18 cellular contexts compared by ENCODE assay signal in genomic region chr2:222701709-222702108, GRCh38. TPM values are rescaled to one million over a fixed set of nuclear protein-coding genes. Genes with fewer than 3 reads are reported as not detected.
A peak's percentile ranks its signal among the peaks of the same experiment; 100 is the strongest.
DNase-seq lines count a peak whose midpoint lies in the region; ATAC-seq, FAIRE-seq and TF ChIP-seq lines count a peak whose summit lies in the region.
"Had no signal": no experiment of that assay in that cellular context is flagged by ENCODE, and none has a peak within 500 bp of the region (broad histone marks: within the 10 kb centered on the region; RNA-seq: fewer than 3 reads in every experiment).

No MANE protein-coding gene starts in this region.

- DNase-seq in activated CD4-positive, alpha-beta T cell treated with anti-CD3 and anti-CD28 coated beads, Interleukin-2, amount 10 ng/mL, durations not matched to agents 24 days and 14 days: peak; percentile 67
- no peak for DNase-seq in activated CD4-positive, alpha-beta T cell treated with anti-CD3 and anti-CD28 coated beads, Interleukin-2, amount 50 U/mL, for 48 hours
- DNase-seq in GM12892 (ENCODE audit: insufficient read length) (no peak), NCI-H526 treated with DMSO at 0.1 percent for 48 hours (lab: John Stamatoyannopoulos, UW) (peak; percentile 81), left colon (no peak), colonic mucosa (no peak)
- peak in 1 of 9 donors; percentile 19 for DNase-seq in naive thymus-derived CD4-positive, alpha-beta T cell
- DNase-seq: aorta, COR-L47, NCI-H2029 treated with DMSO at 0.1 percent for 48 hours, SIG-M5, T1000 had no signal

- no peak overlapping the region for H3K27ac Mint-ChIP-seq in activated CD4-positive, alpha-beta T cell treated with anti-CD3 and anti-CD28 coated beads, Interleukin-2, amount 10 ng/mL, durations not matched to agents 24 days and 14 days
- peak overlapping the region in 1 of 9 donors; percentile 18 for H3K27ac Mint-ChIP-seq in naive thymus-derived CD4-positive, alpha-beta T cell
- H3K27ac Mint-ChIP-seq: mesothelial cell of epicardium had no signal

- CTCF ChIA-PET in naive thymus-derived CD4-positive, alpha-beta T cell (lab: Charles Lee): interaction anchor here (0.6 to 1.8 kb wide), 3 partner anchors 11 to 201 kb away, joined by 3 to 6 read pairs (median 5); no protein-coding TSS in a partner anchor

- H3K9me3 Mint-ChIP-seq in activated CD4-positive, alpha-beta T cell treated with anti-CD3 and anti-CD28 coated beads, Interleukin-2, amount 10 ng/mL, durations not matched to agents 24 days and 14 days: no peaks in the 10 kb centered on the region
- H3K9me3 Mint-ChIP-seq in naive thymus-derived CD4-positive, alpha-beta T cell: peaks cover 0 to 2% (median 0%) of the 10 kb centered on the region in 11 donors
- H3K9me3 Mint-ChIP-seq: mesothelial cell of epicardium had no signal

- peak; percentile 65 for FAIRE-seq in GM12892 (lab: Jason Lieb, UNC)

- H3K9ac ChIP-seq in colonic mucosa (ENCODE audit: low read depth in 2 of 2, low read length in 2 of 2): no peak overlapping the region

- no peak overlapping the region for H3K4me3 ChIP-seq in naive thymus-derived CD4-positive, alpha-beta T cell (ENCODE audit: low read length)
- no peak overlapping the region for H3K4me3 ChIP-seq in colonic mucosa
- H3K4me3 ChIP-seq: right atrium auricular region had no signal

- H3K36me3 ChIP-seq in naive thymus-derived CD4-positive, alpha-beta T cell (ENCODE audit: control insufficient read depth in 2 of 3, insufficient read depth in 3 of 3, low read length in 3 of 3): no peaks in the 10 kb centered on the region
- H3K36me3 ChIP-seq in colonic mucosa: no peaks in the 10 kb centered on the region
- H3K36me3 ChIP-seq: right atrium auricular region had no signal

- POLR2A ChIA-PET in naive thymus-derived CD4-positive, alpha-beta T cell (lab: Charles Lee): no interaction called here

- peak; percentile 62 for ATAC-seq in naive thymus-derived CD4-positive, alpha-beta T cell
- no peak for ATAC-seq in GM21447 (IDR thresholded peaks at IDR 0.05; ENCODE audit: unreplicated experiment)
- ATAC-seq in left colon: no peak
- ATAC-seq: HCT116 had no signal

- H3K4me1 Mint-ChIP-seq in activated CD4-positive, alpha-beta T cell treated with anti-CD3 and anti-CD28 coated beads, Interleukin-2, amount 10 ng/mL, durations not matched to agents 24 days and 14 days: peaks cover 10% of the 10 kb centered on the region
- peaks cover 10 to 16% (median 12%) of the 10 kb centered on the region in 7 donors for H3K4me1 Mint-ChIP-seq in naive thymus-derived CD4-positive, alpha-beta T cell

- no peaks in the 10 kb centered on the region for H3K9me3 ChIP-seq in naive thymus-derived CD4-positive, alpha-beta T cell (ENCODE audit: control insufficient read depth in 2 of 3, low read length in 3 of 3)
- H3K9me3 ChIP-seq in colonic mucosa: no peaks in the 10 kb centered on the region
- H3K9me3 ChIP-seq: right atrium auricular region had no signal

- peaks cover 49% of the 10 kb centered on the region for H3K27me3 Mint-ChIP-seq in activated CD4-positive, alpha-beta T cell treated with anti-CD3 and anti-CD28 coated beads, Interleukin-2, amount 10 ng/mL, durations not matched to agents 24 days and 14 days
- H3K27me3 Mint-ChIP-seq in naive thymus-derived CD4-positive, alpha-beta T cell: peaks cover 28 to 55% (median 44%) of the 10 kb centered on the region in 5 donors

- TF ChIP-seq CTCF in colonic mucosa (IDR thresholded peaks at IDR 0.05): no peak

- H3K4me3 Mint-ChIP-seq in activated CD4-positive, alpha-beta T cell treated with anti-CD3 and anti-CD28 coated beads, Interleukin-2, amount 10 ng/mL, durations not matched to agents 24 days and 14 days: peak overlapping the region; percentile 68
- H3K4me3 Mint-ChIP-seq in naive thymus-derived CD4-positive, alpha-beta T cell: peak overlapping the region in 6 of 10 donors; percentile 6 to 74 (median 34)
- H3K4me3 Mint-ChIP-seq: mesothelial cell of epicardium had no signal

- H3K27ac ChIP-seq in naive thymus-derived CD4-positive, alpha-beta T cell (ENCODE audit: low read depth, low read length): no peak overlapping the region
- H3K27ac ChIP-seq in colonic mucosa: no peak overlapping the region
- H3K27ac ChIP-seq: right atrium auricular region had no signal

- no peaks in the 10 kb centered on the region for H3K36me3 Mint-ChIP-seq in activated CD4-positive, alpha-beta T cell treated with anti-CD3 and anti-CD28 coated beads, Interleukin-2, amount 10 ng/mL, durations not matched to agents 24 days and 14 days (ENCODE audit: low read depth)
- no peaks in the 10 kb centered on the region for H3K36me3 Mint-ChIP-seq in naive thymus-derived CD4-positive, alpha-beta T cell
- H3K36me3 Mint-ChIP-seq: mesothelial cell of epicardium had no signal

- no peaks in the 10 kb centered on the region for H3K4me1 ChIP-seq in naive thymus-derived CD4-positive, alpha-beta T cell (ENCODE audit: control insufficient read depth in 2 of 2, insufficient read depth in 2 of 2, low read length in 2 of 2)
- H3K4me1 ChIP-seq in colonic mucosa: no peaks in the 10 kb centered on the region
- H3K4me1 ChIP-seq: right atrium auricular region had no signal

- no peak for TF ChIP-seq POLR2A in GM12892 (IDR thresholded peaks at IDR 0.05; ENCODE audit: low read depth, low read length)

- intact Hi-C loops in activated CD4-positive, alpha-beta T cell treated with anti-CD3 and anti-CD28 coated beads, Interleukin-2, amount 10 ng/mL, durations not matched to agents 24 days and 14 days (cut with micrococcal nuclease): no loop called here
- intact Hi-C loops in naive thymus-derived CD4-positive, alpha-beta T cell (cut with micrococcal nuclease): no loop called here
- intact Hi-C loops in left colon (cut with DNase I, micrococcal nuclease) (loop anchor here in 1 of 2 donors (10.0 kb wide), 1 partner anchor 93 kb away; no protein-coding TSS in a partner anchor), colonic mucosa (cut with DNase I) (no loop called here)

- peaks cover 0 to 4% of the 10 kb centered on the region in 2 donors for H3K27me3 ChIP-seq in naive thymus-derived CD4-positive, alpha-beta T cell (ENCODE audit: control insufficient read depth in 2 of 2, insufficient read depth in 2 of 2, low read length in 2 of 2)
- no peaks in the 10 kb centered on the region for H3K27me3 ChIP-seq in colonic mucosa
- H3K27me3 ChIP-seq: right atrium auricular region had no signal

RNA-seq across cellular contexts. Expression of gene MOGAT1, which starts 30.3 kb away (rescaled TPM):
- not detected in 2 replicates for total RNA-seq in activated CD4-positive, alpha-beta T cell treated with anti-CD3 and anti-CD28 coated beads, Interleukin-2, amount 10 ng/mL, durations not matched to agents 24 days and 14 days
- polyA plus RNA-seq in GM12892 (2012; ENCODE audit: missing spikeins): not detected
- total RNA-seq in naive thymus-derived CD4-positive, alpha-beta T cell: not detected
- polyA plus RNA-seq in naive thymus-derived CD4-positive, alpha-beta T cell: not detected
- total RNA-seq in left colon (under 1 TPM in 1 of 2 donors, not detected in 1; 0.25 TPM), colonic mucosa (under 1 TPM in 1 of 2 donors, not detected in 1; 0.24 TPM)
- total RNA-seq: aorta, chondrocyte, mesothelial cell of epicardium, right atrium auricular region had no signal
- polyA plus RNA-seq: AG04450, aorta had no signal

RNA-seq across cellular contexts. Expression of gene FARSB, which starts 45.8 kb away (rescaled TPM):
- total RNA-seq in activated CD4-positive, alpha-beta T cell treated with anti-CD3 and anti-CD28 coated beads, Interleukin-2, amount 10 ng/mL, durations not matched to agents 24 days and 14 days: 57.4 and 58.5 TPM in 2 replicates
- polyA plus RNA-seq in GM12892 (2012; ENCODE audit: missing spikeins): 54.8 TPM
- 10 to 100 TPM; 10.5 to 23.3 (median 13.8) TPM for total RNA-seq in naive thymus-derived CD4-positive, alpha-beta T cell
- 10 to 100 TPM; 27.6 to 31.8 TPM for polyA plus RNA-seq in naive thymus-derived CD4-positive, alpha-beta T cell
- 10 to 100 TPM; 19.2 to 27.3 TPM for total RNA-seq in left colon
- 10 to 100 TPM; 21.9 to 34.6 TPM for total RNA-seq in colonic mucosa

Comparison
In these comparisons a context has a peak if more than half of its experiments do, and no peak if none do; other contexts are left out.
1. DNase-seq: peak in activated CD4-positive, alpha-beta T cell treated with anti-CD3 and anti-CD28 coated beads, Interleukin-2, amount 10 ng/mL, durations not matched to agents 24 days and 14 days (single experiment) and NCI-H526 treated with DMSO at 0.1 percent for 48 hours (single experiment); none in activated CD4-positive, alpha-beta T cell treated with anti-CD3 and anti-CD28 coated beads, Interleukin-2, amount 50 U/mL, for 48 hours (0 of 2), GM12892 (single experiment), left colon (0 of 2) and colonic mucosa (single experiment).